ENCODE assay signal across 24 cellular contexts in the genomic region with DNA sequence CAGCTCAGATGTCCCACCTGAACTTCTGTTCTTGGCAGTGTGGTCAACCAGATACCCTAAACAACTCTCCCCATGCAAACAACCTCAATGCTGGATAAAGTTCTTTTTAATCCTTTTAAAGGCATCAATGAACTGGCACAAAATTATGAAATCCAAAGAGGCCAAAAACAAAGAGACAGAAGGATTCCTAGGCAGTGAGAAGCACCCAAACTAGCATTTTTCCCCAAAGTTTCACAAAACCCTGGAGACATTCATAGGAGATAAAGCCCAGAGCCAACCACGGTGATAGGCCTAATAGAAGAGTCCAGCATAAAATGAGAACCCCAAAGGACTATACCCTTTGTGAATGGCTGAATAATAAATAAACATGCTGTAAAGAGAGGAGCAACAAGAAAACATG. TPM values are rescaled to one million over a fixed set of nuclear protein-coding genes. Genes with fewer than 3 reads are reported as not detected.
"Had no signal": no experiment of that assay in that cellular context is flagged by ENCODE, and none has a peak within 500 bp of the region (broad histone marks: within the 10 kb centered on the region; RNA-seq: fewer than 3 reads in every experiment).

No MANE protein-coding gene starts in this region.

- H3K79me2 ChIP-seq: parathyroid adenoma had no signal

- H3K4me3 ChIP-seq: dorsolateral prefrontal cortex, heart left ventricle, lung, prostate gland, skin epidermis, thoracic aorta, transverse colon had no signal

- H3K4me1 Mint-ChIP-seq: naive B cell; stimulated activated naive B cell treated with anti-CD40 and anti-IgM and Interleukin-4, amounts not matched to agents 10 μg/mL and 1 μg/mL and 100 μg/mL, for 72 hours; stimulated activated naive CD8-positive, alpha-beta T cell treated with anti-CD3 and anti-CD28 coated beads, Interleukin-15, amount 100 ng/mL, for 72 hours had no signal

- DNase-seq: cortex of kidney; effector CD8-positive, alpha-beta T cell; hippocampal formation; left colon; left ventricle myocardium superior; mesendoderm; naive B cell; occipital lobe; stimulated activated CD4-positive, alpha-beta T cell treated with anti-CD3 and anti-CD28 coated beads, Interleukin-2, amount 100 ng/mL, for 24 hours; stimulated activated CD4-positive, alpha-beta T cell treated with anti-CD3 and anti-CD28 coated beads, Interleukin-4, amount 100 ng/mL, for 4 hours; stimulated activated naive B cell treated with anti-CD40 and anti-IgM and Interleukin-4, amounts not matched to agents 10 μg/mL and 1 μg/mL and 100 μg/mL, for 72 hours; stimulated activated naive CD8-positive, alpha-beta T cell treated with anti-CD3 and anti-CD28 coated beads, Interleukin-15, amount 100 ng/mL, for 72 hours; transverse colon had no signal

- H3K9me3 ChIP-seq: prostate gland, thoracic aorta had no signal

- H3K36me3 ChIP-seq: heart left ventricle, prostate gland, thoracic aorta, transverse colon had no signal

- H3K27ac Mint-ChIP-seq: naive B cell; nephron; stimulated activated naive B cell treated with anti-CD40 and anti-IgM and Interleukin-4, amounts not matched to agents 10 μg/mL and 1 μg/mL and 100 μg/mL, for 72 hours; stimulated activated naive CD8-positive, alpha-beta T cell treated with anti-CD3 and anti-CD28 coated beads, Interleukin-15, amount 100 ng/mL, for 72 hours had no signal

- H3K9ac ChIP-seq: parathyroid adenoma had no signal

- H3K4me1 ChIP-seq: heart left ventricle, parathyroid adenoma, prostate gland had no signal

- H3K4me3 Mint-ChIP-seq: naive B cell; nephron; stimulated activated naive B cell treated with anti-CD40 and anti-IgM and Interleukin-4, amounts not matched to agents 10 μg/mL and 1 μg/mL and 100 μg/mL, for 72 hours; stimulated activated naive CD8-positive, alpha-beta T cell treated with anti-CD3 and anti-CD28 coated beads, Interleukin-15, amount 100 ng/mL, for 72 hours had no signal

- H2AFZ ChIP-seq: parathyroid adenoma had no signal

- H3K27ac ChIP-seq: dorsolateral prefrontal cortex, heart left ventricle, parathyroid adenoma, prostate gland, thoracic aorta, transverse colon had no signal

RNA-seq across cellular contexts. Expression of a gene that starts 50.7 kb away (rescaled TPM):
- total RNA-seq: glomerular endothelial cell, left colon, left ventricle myocardium superior, subcutaneous adipose tissue, transverse colon, ureter had no signal
- polyA plus RNA-seq: heart left ventricle had no signal
